ENCODE assay signal across 34 cellular contexts in the genomic region with DNA sequence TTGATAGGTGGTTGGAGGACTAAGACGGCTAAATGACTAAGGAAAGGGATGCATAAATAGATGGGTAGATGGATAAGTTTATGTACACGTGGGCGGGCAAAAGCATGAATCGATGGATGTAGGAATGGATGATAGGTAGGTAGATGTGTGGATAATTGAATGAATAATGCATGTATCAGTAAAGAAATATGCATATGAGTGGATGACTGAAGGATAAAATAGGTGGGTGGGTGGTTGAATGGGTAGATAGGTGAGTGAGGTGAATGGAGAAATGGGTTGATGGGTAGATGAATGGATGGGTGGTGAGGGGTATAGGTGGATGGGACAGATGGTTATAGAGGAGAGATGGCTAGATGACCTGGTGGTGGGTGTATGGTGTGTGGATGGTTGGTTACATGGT. TPM values are rescaled to one million over a fixed set of nuclear protein-coding genes. Genes with fewer than 3 reads are reported as not detected.
"Had no signal": no experiment of that assay in that cellular context is flagged by ENCODE, and none has a peak within 500 bp of the region (broad histone marks: within the 10 kb centered on the region; RNA-seq: fewer than 3 reads in every experiment).

No MANE protein-coding gene starts in this region.

- H3K4me3 Mint-ChIP-seq: activated CD4-positive, alpha-beta memory T cell treated with anti-CD3 and anti-CD28 coated beads for 36 hours; activated CD4-positive, alpha-beta T cell treated with anti-CD3 and anti-CD28 coated beads for 36 hours; activated CD4-positive, alpha-beta T cell treated with anti-CD3 and anti-CD28 coated beads, Interleukin-2, amount 10 ng/mL, durations not matched to agents 24 days and 14 days; activated CD8-positive, alpha-beta memory T cell treated with anti-CD3 and anti-CD28 coated beads, Interleukin-2, amount 10 ng/mL, durations not matched to agents 7 days and 5 days; activated CD8-positive, alpha-beta T cell treated with anti-CD3 and anti-CD28 coated beads, Interleukin-2, amount 10 ng/mL, durations not matched to agents 7 days and 5 days; activated naive CD4-positive, alpha-beta T cell treated with anti-CD3 and anti-CD28 coated beads for 36 hours; activated naive CD4-positive, alpha-beta T cell treated with anti-CD3 and anti-CD28 coated beads, Interleukin-2, amount 50 U/mL, for 24 hours; activated naive CD8-positive, alpha-beta T cell treated with anti-CD3 and anti-CD28 coated beads for 36 hours; activated naive CD8-positive, alpha-beta T cell treated with anti-CD3 and anti-CD28 coated beads, Interleukin-2, amount 50 U/mL, for 24 hours; activated T-helper 1 cell treated with anti-CD3 and anti-CD28 coated beads, Interleukin-12 subunit alpha, Interleukin-12 subunit beta, Interleukin-2, Interleukin-4 antibody, amounts not matched to agents 30 ng/mL and 10 ng/mL and 1 ng/mL, durations not matched to agents 14 hours and 24 hours and 36 hours; effector memory CD8-positive, alpha-beta T cell had no signal

- DNase-seq: activated CD4-positive, alpha-beta memory T cell treated with anti-CD3 and anti-CD28 coated beads for 36 hours; activated CD4-positive, alpha-beta T cell treated with anti-CD3 and anti-CD28 coated beads for 36 hours; activated CD4-positive, alpha-beta T cell treated with anti-CD3 and anti-CD28 coated beads, Interleukin-2, amount 10 ng/mL, durations not matched to agents 24 days and 14 days; activated CD4-positive, CD25-positive, alpha-beta regulatory T cell; activated CD4-positive, CD25-positive, alpha-beta regulatory T cell treated with anti-CD3 and anti-CD28 coated beads, Interleukin-2, amount 50 U/mL, for 72 hours; activated CD8-positive, alpha-beta memory T cell treated with anti-CD3 and anti-CD28 coated beads, Interleukin-2, amount 10 ng/mL, durations not matched to agents 7 days and 5 days; activated CD8-positive, alpha-beta memory T cell treated with anti-CD3 and anti-CD28 coated beads, Interleukin-2, amount 50 U/mL, for 4 hours; activated CD8-positive, alpha-beta T cell treated with anti-CD3 and anti-CD28 coated beads, Interleukin-2, amount 10 ng/mL, durations not matched to agents 7 days and 5 days; activated naive CD4-positive, alpha-beta T cell treated with anti-CD3 and anti-CD28 coated beads for 36 hours; activated naive CD8-positive, alpha-beta T cell treated with anti-CD3 and anti-CD28 coated beads for 36 hours; activated naive CD8-positive, alpha-beta T cell treated with anti-CD3 and anti-CD28 coated beads, Interleukin-2, amount 50 U/mL, for 24 hours; activated T-cell treated with anti-CD3 and anti-CD28 coated beads, Interleukin-2, amount 50 U/mL, for 1 hour; activated T-cell treated with anti-CD3 and anti-CD28 coated beads, Interleukin-2, amount 50 U/mL, for 48 hours; adrenal gland; amygdala; body of pancreas; caudate nucleus; cortex of kidney; dermis blood vessel endothelial cell; effector CD4-positive, alpha-beta T cell; effector memory CD8-positive, alpha-beta T cell; erythroblast; foreskin keratinocyte; gastrocnemius medialis; glutamatergic neuron; heart left ventricle; T-helper 2 cell had no signal

- H3K4me3 ChIP-seq: adrenal gland, body of pancreas, esophagus muscularis mucosa, gastrocnemius medialis, heart left ventricle had no signal

- H3K27ac Mint-ChIP-seq: activated CD4-positive, alpha-beta memory T cell treated with anti-CD3 and anti-CD28 coated beads for 36 hours; activated CD4-positive, alpha-beta T cell treated with anti-CD3 and anti-CD28 coated beads for 36 hours; activated CD4-positive, alpha-beta T cell treated with anti-CD3 and anti-CD28 coated beads, Interleukin-2, amount 10 ng/mL, durations not matched to agents 24 days and 14 days; activated CD8-positive, alpha-beta memory T cell treated with anti-CD3 and anti-CD28 coated beads, Interleukin-2, amount 10 ng/mL, durations not matched to agents 7 days and 5 days; activated CD8-positive, alpha-beta T cell treated with anti-CD3 and anti-CD28 coated beads, Interleukin-2, amount 10 ng/mL, durations not matched to agents 7 days and 5 days; activated naive CD4-positive, alpha-beta T cell treated with anti-CD3 and anti-CD28 coated beads for 36 hours; activated naive CD4-positive, alpha-beta T cell treated with anti-CD3 and anti-CD28 coated beads, Interleukin-2, amount 50 U/mL, for 24 hours; activated naive CD8-positive, alpha-beta T cell treated with anti-CD3 and anti-CD28 coated beads for 36 hours; activated naive CD8-positive, alpha-beta T cell treated with anti-CD3 and anti-CD28 coated beads, Interleukin-2, amount 50 U/mL, for 24 hours; activated T-helper 1 cell treated with anti-CD3 and anti-CD28 coated beads, Interleukin-12 subunit alpha, Interleukin-12 subunit beta, Interleukin-2, Interleukin-4 antibody, amounts not matched to agents 30 ng/mL and 10 ng/mL and 1 ng/mL, durations not matched to agents 14 hours and 24 hours and 36 hours; activated T-helper 2 cell treated with anti-CD3 and anti-CD28 coated beads, Interferon-gamma antibody, Interleukin-2, Interleukin-4, amounts not matched to agents 10 μg/mL and 5 μg/mL and 100 μg/mL, durations not matched to agents 14 hours and 24 hours and 36 hours; effector memory CD8-positive, alpha-beta T cell had no signal

- H3K4me1 Mint-ChIP-seq: activated CD4-positive, alpha-beta T cell treated with anti-CD3 and anti-CD28 coated beads for 36 hours; activated CD4-positive, alpha-beta T cell treated with anti-CD3 and anti-CD28 coated beads, Interleukin-2, amount 10 ng/mL, durations not matched to agents 24 days and 14 days; activated CD8-positive, alpha-beta memory T cell treated with anti-CD3 and anti-CD28 coated beads, Interleukin-2, amount 10 ng/mL, durations not matched to agents 7 days and 5 days; activated naive CD4-positive, alpha-beta T cell treated with anti-CD3 and anti-CD28 coated beads, Interleukin-2, amount 50 U/mL, for 24 hours; activated naive CD8-positive, alpha-beta T cell treated with anti-CD3 and anti-CD28 coated beads for 36 hours; activated naive CD8-positive, alpha-beta T cell treated with anti-CD3 and anti-CD28 coated beads, Interleukin-2, amount 50 U/mL, for 24 hours had no signal

- H3K9me3 Mint-ChIP-seq: activated CD4-positive, alpha-beta memory T cell treated with anti-CD3 and anti-CD28 coated beads for 36 hours; activated CD4-positive, alpha-beta T cell treated with anti-CD3 and anti-CD28 coated beads, Interleukin-2, amount 10 ng/mL, durations not matched to agents 24 days and 14 days; activated naive CD4-positive, alpha-beta T cell treated with anti-CD3 and anti-CD28 coated beads for 36 hours; activated naive CD4-positive, alpha-beta T cell treated with anti-CD3 and anti-CD28 coated beads, Interleukin-2, amount 50 U/mL, for 24 hours; activated naive CD8-positive, alpha-beta T cell treated with anti-CD3 and anti-CD28 coated beads for 36 hours; activated naive CD8-positive, alpha-beta T cell treated with anti-CD3 and anti-CD28 coated beads, Interleukin-2, amount 50 U/mL, for 24 hours; activated T-helper 1 cell treated with anti-CD3 and anti-CD28 coated beads, Interleukin-12 subunit alpha, Interleukin-12 subunit beta, Interleukin-2, Interleukin-4 antibody, amounts not matched to agents 30 ng/mL and 10 ng/mL and 1 ng/mL, durations not matched to agents 14 hours and 24 hours and 36 hours; activated T-helper 2 cell treated with anti-CD3 and anti-CD28 coated beads, Interferon-gamma antibody, Interleukin-2, Interleukin-4, amounts not matched to agents 10 μg/mL and 5 μg/mL and 100 μg/mL, durations not matched to agents 14 hours and 24 hours and 36 hours; effector memory CD8-positive, alpha-beta T cell had no signal

- H3K4me1 ChIP-seq: adrenal gland, body of pancreas, esophagus muscularis mucosa, foreskin keratinocyte, gastrocnemius medialis, heart left ventricle had no signal

- H3K36me3 ChIP-seq: adrenal gland, esophagus muscularis mucosa, gastrocnemius medialis, heart left ventricle had no signal

- H3K27ac ChIP-seq: adrenal gland, body of pancreas, esophagus muscularis mucosa, foreskin keratinocyte, gastrocnemius medialis, heart left ventricle had no signal

- H3K9me3 ChIP-seq: adrenal gland, body of pancreas, esophagus muscularis mucosa, gastrocnemius medialis, heart left ventricle had no signal

- H3K36me3 Mint-ChIP-seq: activated CD4-positive, alpha-beta memory T cell treated with anti-CD3 and anti-CD28 coated beads for 36 hours; activated CD8-positive, alpha-beta memory T cell treated with anti-CD3 and anti-CD28 coated beads, Interleukin-2, amount 10 ng/mL, durations not matched to agents 7 days and 5 days; activated naive CD4-positive, alpha-beta T cell treated with anti-CD3 and anti-CD28 coated beads, Interleukin-2, amount 50 U/mL, for 24 hours; activated naive CD8-positive, alpha-beta T cell treated with anti-CD3 and anti-CD28 coated beads for 36 hours had no signal

- H3K27me3 ChIP-seq: adrenal gland, body of pancreas had no signal

- ATAC-seq: activated CD4-positive, alpha-beta T cell treated with anti-CD3 and anti-CD28 coated beads for 36 hours; activated CD8-positive, alpha-beta memory T cell treated with anti-CD3 and anti-CD28 coated beads, Interleukin-2, amount 10 ng/mL, durations not matched to agents 7 days and 5 days; activated CD8-positive, alpha-beta T cell treated with anti-CD3 and anti-CD28 coated beads, Interleukin-2, amount 10 ng/mL, durations not matched to agents 7 days and 5 days; activated naive CD8-positive, alpha-beta T cell treated with anti-CD3 and anti-CD28 coated beads, Interleukin-2, amount 50 U/mL, for 24 hours; body of pancreas; effector memory CD8-positive, alpha-beta T cell; foreskin keratinocyte; gastrocnemius medialis; heart left ventricle had no signal

- FAIRE-seq: colon had no signal

RNA-seq across cellular contexts. Expression of gene SLC12A5, which starts 20.2 kb away (rescaled TPM):
- total RNA-seq: activated CD4-positive, alpha-beta T cell treated with anti-CD3 and anti-CD28 coated beads, Interleukin-2, amount 10 ng/mL, durations not matched to agents 24 days and 14 days; activated CD8-positive, alpha-beta memory T cell treated with anti-CD3 and anti-CD28 coated beads for 36 hours; activated naive CD4-positive, alpha-beta T cell treated with anti-CD3 and anti-CD28 coated beads for 36 hours; activated T-helper 1 cell treated with anti-CD3 and anti-CD28 coated beads, Interleukin-12 subunit alpha, Interleukin-12 subunit beta, Interleukin-2, Interleukin-4 antibody, amounts not matched to agents 30 ng/mL and 10 ng/mL and 1 ng/mL, durations not matched to agents 14 hours and 24 hours and 36 hours; body of pancreas; gastrocnemius medialis had no signal
- polyA plus RNA-seq: aorta, heart left ventricle had no signal

RNA-seq across cellular contexts. Expression of gene MMP9, which starts 40.5 kb away (rescaled TPM):
- total RNA-seq: activated CD4-positive, alpha-beta T cell treated with anti-CD3 and anti-CD28 coated beads for 36 hours; activated CD8-positive, alpha-beta memory T cell treated with anti-CD3 and anti-CD28 coated beads for 36 hours; activated CD8-positive, alpha-beta T cell treated with anti-CD3 and anti-CD28 coated beads, Interleukin-2, amount 10 ng/mL, durations not matched to agents 7 days and 5 days; activated naive CD4-positive, alpha-beta T cell treated with anti-CD3 and anti-CD28 coated beads for 36 hours; activated T-helper 2 cell treated with anti-CD3 and anti-CD28 coated beads, Interferon-gamma antibody, Interleukin-2, Interleukin-4, amounts not matched to agents 10 μg/mL and 5 μg/mL and 100 μg/mL, durations not matched to agents 14 hours and 24 hours and 36 hours; dermis blood vessel endothelial cell had no signal
